Comparison of ENCODE assay signal across 10 cellular contexts in the genomic region with DNA sequence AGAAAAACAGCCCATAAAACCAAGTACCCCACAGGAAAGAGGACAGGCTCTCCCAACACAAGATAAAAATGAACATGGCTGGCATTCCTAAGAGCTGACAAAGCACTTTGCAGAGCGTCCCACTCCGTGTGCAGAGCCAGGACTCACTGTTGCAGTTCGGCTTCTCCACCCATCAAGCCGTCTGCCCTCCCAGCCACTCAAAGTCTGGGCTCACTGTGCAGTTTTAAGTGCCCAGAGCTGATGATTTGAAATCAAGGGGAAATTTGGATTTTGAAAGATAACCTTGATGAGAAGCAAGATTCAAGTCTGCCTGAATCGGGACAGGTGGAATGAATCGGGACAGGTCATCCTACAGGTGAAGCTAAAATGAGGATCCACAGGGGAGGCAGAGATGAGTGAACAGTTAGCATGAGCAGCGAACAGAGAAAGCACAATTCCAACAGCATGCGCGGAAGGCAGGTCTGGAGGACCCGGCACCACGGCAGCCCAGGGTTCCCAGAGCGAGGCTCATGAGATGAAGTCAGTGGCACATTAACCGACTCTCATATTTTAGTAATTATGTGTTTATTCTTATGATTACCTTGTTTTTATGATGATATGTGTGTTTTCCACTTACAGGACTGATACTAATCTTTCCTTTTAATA. TPM values are rescaled to one million over a fixed set of nuclear protein-coding genes. Genes with fewer than 3 reads are reported as not detected.
DNase-seq lines count a peak whose midpoint lies in the region; ATAC-seq and TF ChIP-seq lines count a peak whose summit lies in the region.
"Had no signal": no experiment of that assay in that cellular context is flagged by ENCODE, and none has a peak within 500 bp of the region (broad histone marks: within the 10 kb centered on the region; RNA-seq: fewer than 3 reads in every experiment).

No MANE protein-coding gene starts in this region.

- DNase-seq in activated naive CD4-positive, alpha-beta T cell treated with anti-CD3 and anti-CD28 coated beads for 36 hours, result no peak
- DNase-seq in activated naive CD4-positive, alpha-beta T cell treated with Interleukin-2 at 50 U/mL for 16 hours, result no peak
- DNase-seq in activated CD8-positive, alpha-beta T cell treated with anti-CD3 and anti-CD28 coated beads for 36 hours, result no peak
- DNase-seq in right cardiac atrium, result peak in 2 of 3 donors; percentile 46 to 61
- DNase-seq in thyroid gland, result peak; percentile 61 to 62
- DNase-seq in NOMO-1 treated with DMSO at 0.1 percent for 48 hours (lab: John Stamatoyannopoulos, UW; ENCODE audit: unreplicated experiment), result no peak
- no peak for DNase-seq in NCI-H187 (lab: John Stamatoyannopoulos, UW)
- DNase-seq in GDM1 (lab: John Stamatoyannopoulos, UW), result no peak
- DNase-seq: stimulated activated CD4-positive, alpha-beta T cell treated with anti-CD3 and anti-CD28 coated beads, Interleukin-1b, Interleukin-23, amount 100 ng/mL, for 48 hours had no signal

- CTCF ChIA-PET in activated naive CD4-positive, alpha-beta T cell treated with anti-CD3 and anti-CD28 coated beads for 36 hours (lab: Charles Lee), result interaction anchor here (0.5 to 11.7 kb wide), 5 partner anchors 15 to 381 kb away, joined by 3 to 203 read pairs (median 3); no protein-coding TSS in a partner anchor
- CTCF ChIA-PET in activated CD8-positive, alpha-beta T cell treated with anti-CD3 and anti-CD28 coated beads for 36 hours (lab: Charles Lee), result interaction anchor here (1.3 to 9.7 kb wide), 6 partner anchors 13 to 381 kb away, joined by 3 to 215 read pairs (median 7); no protein-coding TSS in a partner anchor

- H3K27me3 ChIP-seq in right cardiac atrium (ENCODE audit: control insufficient read depth, insufficient read depth) (no peaks in the 10 kb centered on the region), thyroid gland (no peaks in the 10 kb centered on the region)

- ATAC-seq in activated CD8-positive, alpha-beta T cell treated with anti-CD3 and anti-CD28 coated beads for 36 hours, result no peak
- peak; percentile 54 to 75 for ATAC-seq in right cardiac atrium

- H3K4me3 Mint-ChIP-seq in activated naive CD4-positive, alpha-beta T cell treated with anti-CD3 and anti-CD28 coated beads for 36 hours, result no peak overlapping the region
- no peak overlapping the region for H3K4me3 Mint-ChIP-seq in activated CD8-positive, alpha-beta T cell treated with anti-CD3 and anti-CD28 coated beads for 36 hours

- H3K27ac Mint-ChIP-seq in activated naive CD4-positive, alpha-beta T cell treated with anti-CD3 and anti-CD28 coated beads for 36 hours, result peak overlapping the region; percentile 41
- peak overlapping the region; percentile 19 for H3K27ac Mint-ChIP-seq in activated CD8-positive, alpha-beta T cell treated with anti-CD3 and anti-CD28 coated beads for 36 hours

- 76% methylated on average over 13 of the region's 13 CpGs for WGBS in right cardiac atrium
- WGBS in thyroid gland, 2 donors, result 69 to 70% methylated on average over 13 of the region's 13 CpGs

- no peaks in the 10 kb centered on the region for H3K9me3 Mint-ChIP-seq in activated naive CD4-positive, alpha-beta T cell treated with anti-CD3 and anti-CD28 coated beads for 36 hours
- no peaks in the 10 kb centered on the region for H3K9me3 Mint-ChIP-seq in activated CD8-positive, alpha-beta T cell treated with anti-CD3 and anti-CD28 coated beads for 36 hours

- no peaks in the 10 kb centered on the region for H3K4me1 ChIP-seq in right cardiac atrium (ENCODE audit: control insufficient read depth, insufficient read depth, low read length)
- H3K4me1 ChIP-seq in thyroid gland, result peaks cover 0 to 3% of the 10 kb centered on the region in 2 donors

- POLR2A ChIA-PET in activated CD8-positive, alpha-beta T cell treated with anti-CD3 and anti-CD28 coated beads for 36 hours (lab: Charles Lee), result no interaction called here

- H3K4me1 Mint-ChIP-seq in activated naive CD4-positive, alpha-beta T cell treated with anti-CD3 and anti-CD28 coated beads for 36 hours (ENCODE audit: low read depth), result peaks cover 4% of the 10 kb centered on the region
- H3K4me1 Mint-ChIP-seq in activated CD8-positive, alpha-beta T cell treated with anti-CD3 and anti-CD28 coated beads for 36 hours (ENCODE audit: low read depth), result peaks cover 15% of the 10 kb centered on the region

- H3K27me3 Mint-ChIP-seq in activated naive CD4-positive, alpha-beta T cell treated with anti-CD3 and anti-CD28 coated beads for 36 hours (ENCODE audit: low read depth), result no peaks in the 10 kb centered on the region
- no peaks in the 10 kb centered on the region for H3K27me3 Mint-ChIP-seq in activated CD8-positive, alpha-beta T cell treated with anti-CD3 and anti-CD28 coated beads for 36 hours

- no peaks in the 10 kb centered on the region for H3K36me3 ChIP-seq in thyroid gland

- H3K9me3 ChIP-seq in right cardiac atrium (ENCODE audit: control insufficient read depth, low read length) (no peaks in the 10 kb centered on the region), thyroid gland (no peaks in the 10 kb centered on the region)

- H3K4me3 ChIP-seq in right cardiac atrium (ENCODE audit: low read length) (no peak overlapping the region), thyroid gland (replicated peaks in 1 of 3) (no peak overlapping the region)

- TF ChIP-seq CTCF in activated CD8-positive, alpha-beta T cell treated with anti-CD3 and anti-CD28 coated beads for 36 hours (IDR thresholded peaks at IDR 0.05), result no peak
- no peak for TF ChIP-seq CTCF in thyroid gland (IDR thresholded peaks at IDR 0.05)

- intact Hi-C loops in activated naive CD4-positive, alpha-beta T cell treated with anti-CD3 and anti-CD28 coated beads for 36 hours (cut with micrococcal nuclease), result no loop called here
- intact Hi-C loops in activated CD8-positive, alpha-beta T cell treated with anti-CD3 and anti-CD28 coated beads for 36 hours (cut with micrococcal nuclease), result loop anchor here (10.0 kb wide), 1 partner anchor 379 kb away; no protein-coding TSS in a partner anchor
- intact Hi-C loops in right cardiac atrium (cut with DNase I) (loop anchor here (5.0 to 10.0 kb wide), 3 partner anchors 109 to 379 kb away; no protein-coding TSS in a partner anchor), thyroid gland (cut with DNase I) (no loop called here)

- H3K36me3 Mint-ChIP-seq in activated naive CD4-positive, alpha-beta T cell treated with anti-CD3 and anti-CD28 coated beads for 36 hours (ENCODE audit: low read depth), result peaks cover 52% of the 10 kb centered on the region
- peaks cover 57% of the 10 kb centered on the region for H3K36me3 Mint-ChIP-seq in activated CD8-positive, alpha-beta T cell treated with anti-CD3 and anti-CD28 coated beads for 36 hours (ENCODE audit: low read depth)

- no peak overlapping the region for H3K27ac ChIP-seq in right cardiac atrium (ENCODE audit: low read length)
- H3K27ac ChIP-seq in thyroid gland, result no peak overlapping the region
- H3K27ac ChIP-seq: C4-2B had no signal

- no peak for TF ChIP-seq POLR2A in thyroid gland (IDR thresholded peaks at IDR 0.05)

RNA-seq across cellular contexts. Expression of a gene that starts 39.8 kb away (rescaled TPM):
- 1 to 10 TPM; 1.2 to 1.3 TPM for total RNA-seq in activated naive CD4-positive, alpha-beta T cell treated with anti-CD3 and anti-CD28 coated beads for 36 hours
- total RNA-seq in activated CD8-positive, alpha-beta T cell treated with anti-CD3 and anti-CD28 coated beads for 36 hours, result 10 to 100 TPM; 11.9 to 14.0 TPM
- total RNA-seq in right cardiac atrium, result 1 to 10 TPM in 1 of 4 donors, under 1 TPM in 3; 0.63 to 1.0 (median 0.80) TPM
- 0.25 TPM for polyA plus RNA-seq in right cardiac atrium
- under 1 TPM in 3 of 4 donors, not detected in 1; 0.13 to 0.73 (median 0.42) TPM for total RNA-seq in thyroid gland

Comparison
In these comparisons a context has a peak if more than half of its experiments do, and no peak if none do; other contexts are left out.
1. DNase-seq: peak in right cardiac atrium (2 of 3) and thyroid gland (2 of 2); none in activated naive CD4-positive, alpha-beta T cell treated with anti-CD3 and anti-CD28 coated beads for 36 hours (single experiment), activated naive CD4-positive, alpha-beta T cell treated with Interleukin-2 at 50 U/mL for 16 hours (single experiment), activated CD8-positive, alpha-beta T cell treated with anti-CD3 and anti-CD28 coated beads for 36 hours (single experiment), NOMO-1 treated with DMSO at 0.1 percent for 48 hours (single experiment), NCI-H187 (0 of 2) and GDM1 (single experiment).
2. RNA of a gene that starts 39.8 kb away (total RNA-seq): 11.9 to 14.0 TPM in activated CD8-positive, alpha-beta T cell treated with anti-CD3 and anti-CD28 coated beads for 36 hours; 1.2 to 1.3 TPM in activated naive CD4-positive, alpha-beta T cell treated with anti-CD3 and anti-CD28 coated beads for 36 hours, 0.63 to 1.0 TPM in right cardiac atrium and 0.13 to 0.73 TPM in thyroid gland; every median in the first group is over 4 times any median in the second.
3. intact Hi-C loops: an anchor here in activated CD8-positive, alpha-beta T cell treated with anti-CD3 and anti-CD28 coated beads for 36 hours (10.0 kb wide) and right cardiac atrium (5.0 to 10.0 kb wide); none called in activated naive CD4-positive, alpha-beta T cell treated with anti-CD3 and anti-CD28 coated beads for 36 hours and thyroid gland.